24 cellular contexts compared by ENCODE assay signal in genomic region chr5:93603191-93603590, GRCh38. TPM values are rescaled to one million over a fixed set of nuclear protein-coding genes. Genes with fewer than 3 reads are reported as not detected.
DNase-seq lines count a peak whose midpoint lies in the region; ATAC-seq and TF ChIP-seq lines count a peak whose summit lies in the region.
"Had no signal": no experiment of that assay in that cellular context is flagged by ENCODE, and none has a peak within 500 bp of the region (broad histone marks: within the 10 kb centered on the region; RNA-seq: fewer than 3 reads in every experiment).

No MANE protein-coding gene starts in this region.

- peak overlapping the region; percentile 12 for H3K27ac Mint-ChIP-seq in activated naive CD4-positive, alpha-beta T cell treated with anti-CD3 and anti-CD28 coated beads, Interleukin-2, amount 10 ng/mL, durations not matched to agents 7 days and 5 days
- H3K27ac Mint-ChIP-seq: activated CD8-positive, alpha-beta T cell treated with anti-CD3 and anti-CD28 coated beads for 36 hours; activated naive CD8-positive, alpha-beta T cell treated with anti-CD3 and anti-CD28 coated beads for 36 hours; CD4-positive, alpha-beta T cell had no signal

- H3K4me1 Mint-ChIP-seq in activated naive CD4-positive, alpha-beta T cell treated with anti-CD3 and anti-CD28 coated beads, Interleukin-2, amount 10 ng/mL, durations not matched to agents 7 days and 5 days, result peaks cover 7% of the 10 kb centered on the region

- no peak for TF ChIP-seq POLR2A in sigmoid colon (IDR thresholded peaks at IDR 0.05)

- no peak overlapping the region for H3K4me3 Mint-ChIP-seq in activated naive CD4-positive, alpha-beta T cell treated with anti-CD3 and anti-CD28 coated beads, Interleukin-2, amount 10 ng/mL, durations not matched to agents 7 days and 5 days
- H3K4me3 Mint-ChIP-seq: activated CD8-positive, alpha-beta T cell treated with anti-CD3 and anti-CD28 coated beads for 36 hours; activated naive CD8-positive, alpha-beta T cell treated with anti-CD3 and anti-CD28 coated beads for 36 hours; CD4-positive, alpha-beta T cell; memory B cell had no signal

- ATAC-seq in lower lobe of right lung, result no peak
- ATAC-seq in upper lobe of right lung, result no peak
- ATAC-seq: activated CD8-positive, alpha-beta T cell treated with anti-CD3 and anti-CD28 coated beads for 36 hours; HepG2; stimulated activated naive CD8-positive, alpha-beta T cell treated with anti-CD3 and anti-CD28 coated beads, Interleukin-15, Interleukin-2, amounts not matched to agents 100 U/mL and 50 U/mL, for 24 hours had no signal

- no peak for DNase-seq in activated naive CD4-positive, alpha-beta T cell treated with anti-CD3 and anti-CD28 coated beads, Interleukin-2, amount 10 ng/mL, durations not matched to agents 7 days and 5 days
- no peak for DNase-seq in activated naive CD4-positive, alpha-beta T cell (lab: John Stamatoyannopoulos, UW)
- DNase-seq in dorsolateral prefrontal cortex (no peak), lower lobe of right lung (no peak), upper lobe of right lung (no peak), sigmoid colon (no peak), NK-92 (lab: John Stamatoyannopoulos, UW; ENCODE audit: unreplicated experiment) (no peak), GF-D8 (lab: John Stamatoyannopoulos, UW) (no peak)
- DNase-seq: activated CD4-positive, alpha-beta T cell treated with anti-CD3 and anti-CD28 coated beads for 1 hour; activated CD8-positive, alpha-beta T cell treated with anti-CD3 and anti-CD28 coated beads for 36 hours; activated naive CD8-positive, alpha-beta T cell treated with anti-CD3 and anti-CD28 coated beads for 36 hours; AML-193; aorta; CD4-positive, alpha-beta T cell; dermis blood vessel endothelial cell; NCI-H1092 treated with DMSO at 0.1 percent for 48 hours; NCI-H1930; NCI-H524; stimulated activated naive CD8-positive, alpha-beta T cell treated with anti-CD3 and anti-CD28 coated beads, Interleukin-15, Interleukin-2, amounts not matched to agents 100 U/mL and 50 U/mL, for 24 hours; T-helper 1 cell had no signal

- H3K4me1 ChIP-seq in lower lobe of right lung (peaks cover 10% of the 10 kb centered on the region), upper lobe of right lung (no peaks in the 10 kb centered on the region), sigmoid colon (peaks cover 0 to 15% (median 10%) of the 10 kb centered on the region in 4 donors)

- CTCF ChIA-PET in activated naive CD4-positive, alpha-beta T cell treated with anti-CD3 and anti-CD28 coated beads, Interleukin-2, amount 10 ng/mL, durations not matched to agents 7 days and 5 days (lab: Charles Lee), result interaction anchor here (1.0 kb wide), 1 partner anchor 17 kb away, joined by 3 read pairs; no protein-coding TSS in a partner anchor

- H3K27me3 Mint-ChIP-seq in activated naive CD4-positive, alpha-beta T cell treated with anti-CD3 and anti-CD28 coated beads, Interleukin-2, amount 10 ng/mL, durations not matched to agents 7 days and 5 days, result peaks cover 46% of the 10 kb centered on the region

- peaks cover 4% of the 10 kb centered on the region for H3K36me3 Mint-ChIP-seq in activated naive CD4-positive, alpha-beta T cell treated with anti-CD3 and anti-CD28 coated beads, Interleukin-2, amount 10 ng/mL, durations not matched to agents 7 days and 5 days

- H3K27me3 ChIP-seq in dorsolateral prefrontal cortex, result peaks cover 0 to 54% (median 4%) of the 10 kb centered on the region in 45 donors
- peaks cover 91% of the 10 kb centered on the region for H3K27me3 ChIP-seq in lower lobe of right lung (ENCODE audit: low read depth)
- H3K27me3 ChIP-seq in upper lobe of right lung, result peaks cover 91% of the 10 kb centered on the region
- H3K27me3 ChIP-seq in sigmoid colon, result peaks cover 9 to 95% (median 35%) of the 10 kb centered on the region in 3 donors
- H3K27me3 ChIP-seq: SJSA1 had no signal

- H3K9me3 ChIP-seq in lower lobe of right lung, result no peaks in the 10 kb centered on the region
- no peaks in the 10 kb centered on the region for H3K9me3 ChIP-seq in upper lobe of right lung
- H3K9me3 ChIP-seq in sigmoid colon, result no peaks in the 10 kb centered on the region
- H3K9me3 ChIP-seq: neutrophil, SJSA1 had no signal

- no peaks in the 10 kb centered on the region for H3K9me3 Mint-ChIP-seq in activated naive CD4-positive, alpha-beta T cell treated with anti-CD3 and anti-CD28 coated beads, Interleukin-2, amount 10 ng/mL, durations not matched to agents 7 days and 5 days
- H3K9me3 Mint-ChIP-seq: activated CD8-positive, alpha-beta T cell treated with anti-CD3 and anti-CD28 coated beads for 36 hours; CD4-positive, alpha-beta T cell had no signal

- no peak for TF ChIP-seq EP300 in sigmoid colon (IDR thresholded peaks at IDR 0.05)

- peak overlapping the region in 30 of 59 donors; percentile 12 to 95 (median 76) for H3K27ac ChIP-seq in dorsolateral prefrontal cortex
- peak overlapping the region; percentile 64 for H3K27ac ChIP-seq in lower lobe of right lung
- H3K27ac ChIP-seq in upper lobe of right lung, result peak overlapping the region; percentile 76
- H3K27ac ChIP-seq in sigmoid colon, result peak overlapping the region in 1 of 4 donors; percentile 80
- H3K27ac ChIP-seq: neutrophil, SJSA1 had no signal

- no peaks in the 10 kb centered on the region for H3K36me3 ChIP-seq in lower lobe of right lung
- H3K36me3 ChIP-seq in upper lobe of right lung, result no peaks in the 10 kb centered on the region
- H3K36me3 ChIP-seq in sigmoid colon, result no peaks in the 10 kb centered on the region
- H3K36me3 ChIP-seq: neutrophil, SJSA1 had no signal

- H3K4me3 ChIP-seq in dorsolateral prefrontal cortex (peak overlapping the region in 11 of 59 donors; percentile 23 to 69 (median 62)), lower lobe of right lung (no peak overlapping the region), upper lobe of right lung (peak overlapping the region; percentile 1), sigmoid colon (no peak overlapping the region)
- H3K4me3 ChIP-seq: SJSA1 had no signal

- no peak for TF ChIP-seq CTCF in dorsolateral prefrontal cortex (IDR thresholded peaks at IDR 0.05 in 54 of 56, conservative IDR thresholded peaks at IDR 0.05 in 2 of 56; ENCODE audit: low read depth in 1 of 56, partially characterized antibody in 56 of 56)
- TF ChIP-seq CTCF in lower lobe of right lung (IDR thresholded peaks at IDR 0.05), result no peak
- no peak for TF ChIP-seq CTCF in upper lobe of right lung (IDR thresholded peaks at IDR 0.05)
- TF ChIP-seq CTCF in sigmoid colon (IDR thresholded peaks at IDR 0.05), result no peak

- 38 to 45% methylated on average over 6 of the region's 6 CpGs for WGBS in sigmoid colon, 2 donors

- intact Hi-C loops in dorsolateral prefrontal cortex (cut with DNase I), result loop anchor here in 1 of 2 donors (10.0 kb wide), 1 partner anchor 302 kb away; no protein-coding TSS in a partner anchor
- intact Hi-C loops in lower lobe of right lung (cut with DNase I), result loop anchor here (10.0 kb wide), 1 partner anchor 202 kb away; no protein-coding TSS in a partner anchor
- intact Hi-C loops in upper lobe of right lung (cut with DNase I), result no loop called here
- intact Hi-C loops in sigmoid colon (cut with DNase I), result no loop called here

RNA-seq across cellular contexts. Expression of gene NR2F1, which starts 20.2 kb away (rescaled TPM):
- total RNA-seq in dorsolateral prefrontal cortex (100 to 1,000 TPM in 56 of 120 experiments, 10 to 100 TPM in 64; 46.1 to 145 (median 98.5) TPM), lower lobe of right lung (42.6 TPM), upper lobe of right lung (83.2 TPM), sigmoid colon (10 to 100 TPM; 16.3 to 24.1 (median 17.5) TPM)
- 1 to 10 TPM; 1.4 to 8.4 (median 7.6) TPM for polyA plus RNA-seq in sigmoid colon
- total RNA-seq: activated CD8-positive, alpha-beta T cell treated with anti-CD3 and anti-CD28 coated beads for 36 hours; activated naive CD8-positive, alpha-beta T cell treated with anti-CD3 and anti-CD28 coated beads for 36 hours; CD4-positive, alpha-beta T cell had no signal

RNA-seq across cellular contexts. Expression of gene NR2F1-AS1, which starts 22.2 kb away (rescaled TPM):
- total RNA-seq in dorsolateral prefrontal cortex, result 100 to 1,000 TPM in 43 of 120 experiments, 10 to 100 TPM in 77; 42.2 to 125 (median 96.4) TPM
- total RNA-seq in lower lobe of right lung, result 11.1 TPM
- total RNA-seq in upper lobe of right lung, result 16.2 TPM
- 10 to 100 TPM in 1 of 4 donors, 1 to 10 TPM in 3; 6.7 to 15.2 (median 9.1) TPM for total RNA-seq in sigmoid colon
- polyA plus RNA-seq in sigmoid colon, result 1 to 10 TPM; 1.4 to 9.0 (median 3.2) TPM
- total RNA-seq: activated CD8-positive, alpha-beta T cell treated with anti-CD3 and anti-CD28 coated beads for 36 hours; activated naive CD8-positive, alpha-beta T cell treated with anti-CD3 and anti-CD28 coated beads for 36 hours; CD4-positive, alpha-beta T cell had no signal
